Comparison of ENCODE assay signal across 15 cellular contexts in genomic region chr4:164847967-164848649, GRCh38. TPM values are rescaled to one million over a fixed set of nuclear protein-coding genes. Genes with fewer than 3 reads are reported as not detected.
A peak's percentile ranks its signal among the peaks of the same experiment; 100 is the strongest.
DNase-seq lines count a peak whose midpoint lies in the region; ATAC-seq and TF ChIP-seq lines count a peak whose summit lies in the region.
"Had no signal": no experiment of that assay in that cellular context is flagged by ENCODE, and none has a peak within 500 bp of the region (broad histone marks: within the 10 kb centered on the region; RNA-seq: fewer than 3 reads in every experiment).

No MANE protein-coding gene starts in this region.

- TF ChIP-seq POLR2A in breast epithelium (IDR thresholded peaks at IDR 0.05) = no peak

- TF ChIP-seq CTCF in breast epithelium (IDR thresholded peaks at IDR 0.05) (no peak), type B pancreatic cell (conservative IDR thresholded peaks at IDR 0.05) (no peak)

- ATAC-seq in GM19438 (IDR thresholded peaks at IDR 0.05; ENCODE audit: low read depth, unreplicated experiment) (peak; percentile 93), HG02943 (IDR thresholded peaks at IDR 0.05; ENCODE audit: low read depth, unreplicated experiment) (peak; percentile 81)
- ATAC-seq: activated T-helper 17 cell treated with anti-CD3 and anti-CD28 coated beads, Interleukin-2, amount 50 U/mL, for 72 hours; T-cell had no signal

- peaks cover 6% of the 10 kb centered on the region for H3K4me1 Mint-ChIP-seq in type B pancreatic cell (ENCODE audit: unreplicated experiment)
- H3K4me1 Mint-ChIP-seq: activated T-helper 17 cell treated with anti-CD3 and anti-CD28 coated beads, Interleukin-2, amount 50 U/mL, for 72 hours; T-cell had no signal

- no peak overlapping the region for H3K4me3 ChIP-seq in breast epithelium
- H3K4me3 ChIP-seq: upper lobe of left lung had no signal

- no peaks in the 10 kb centered on the region for H3K4me1 ChIP-seq in breast epithelium
- H3K4me1 ChIP-seq: upper lobe of left lung had no signal

- H3K27ac Mint-ChIP-seq in type B pancreatic cell = no peak overlapping the region
- H3K27ac Mint-ChIP-seq: activated T-helper 17 cell treated with anti-CD3 and anti-CD28 coated beads, Interleukin-2, amount 50 U/mL, for 72 hours; T-cell had no signal

- no peaks in the 10 kb centered on the region for H3K36me3 ChIP-seq in breast epithelium
- H3K36me3 ChIP-seq: upper lobe of left lung had no signal

- intact Hi-C loops in breast epithelium (cut with DNase I; ENCODE audit: low total_unique reads) = no loop called here

- no peaks in the 10 kb centered on the region for H3K27me3 Mint-ChIP-seq in type B pancreatic cell

- no peaks in the 10 kb centered on the region for H3K27me3 ChIP-seq in breast epithelium
- H3K27me3 ChIP-seq: upper lobe of left lung had no signal

- no peaks in the 10 kb centered on the region for H3K9me3 Mint-ChIP-seq in type B pancreatic cell
- H3K9me3 Mint-ChIP-seq: activated T-helper 17 cell treated with anti-CD3 and anti-CD28 coated beads, Interleukin-2, amount 50 U/mL, for 72 hours had no signal

- H3K36me3 Mint-ChIP-seq in type B pancreatic cell = no peaks in the 10 kb centered on the region
- H3K36me3 Mint-ChIP-seq: T-cell had no signal

- no peak overlapping the region for H3K27ac ChIP-seq in breast epithelium
- H3K27ac ChIP-seq: upper lobe of left lung had no signal

- in situ Hi-C loops in Caki2 (cut with HindIII; ENCODE audit: low pct_unique_long_range_greater_than_20kb, low sequenced_read_pairs) = no loop called here

- DNase-seq in Caki2 (ENCODE audit: low read depth) (peak; percentile 6), NCI-H1436 treated with DMSO at 0.1 percent for 48 hours (lab: John Stamatoyannopoulos, UW) (peak; percentile 49), EL (no peak), breast epithelium (ENCODE audit: low spot score in 2 of 2) (no peak), dedifferentiated amniotic fluid mesenchymal stem cell (ENCODE audit: extremely low spot score) (no peak), type B pancreatic cell (ENCODE audit: extremely low spot score, unreplicated experiment) (no peak)
- DNase-seq: ACHN; activated CD4-positive, alpha-beta T cell treated with anti-CD3 and anti-CD28 coated beads for 48 hours; KBM-7; T-cell; upper lobe of left lung had no signal

- H3K4me3 Mint-ChIP-seq in type B pancreatic cell = no peak overlapping the region
- H3K4me3 Mint-ChIP-seq: activated T-helper 17 cell treated with anti-CD3 and anti-CD28 coated beads, Interleukin-2, amount 50 U/mL, for 72 hours; T-cell had no signal

- H3K9me3 ChIP-seq in breast epithelium = no peaks in the 10 kb centered on the region
- H3K9me3 ChIP-seq: upper lobe of left lung had no signal

RNA-seq across cellular contexts. Expression of gene APELA, which starts 28.9 kb away (rescaled TPM):
- not detected in 2 replicates for total RNA-seq in Caki2 (2014; rRNA removed; shearing (Covaris generic); ENCODE audit: low replicate concordance)
- total RNA-seq in breast epithelium (1 to 10 TPM in 1 of 3 donors, under 1 TPM in 1, not detected in 1; 0.73 to 2.0 TPM), type B pancreatic cell (ENCODE audit: low replicate concordance) (0.26 and 0.68 TPM in 2 replicates)
- total RNA-seq: activated T-helper 17 cell treated with anti-CD3 and anti-CD28 coated beads, Interleukin-2, amount 50 U/mL, for 72 hours; osteoblast; T-cell had no signal

Comparison
In these comparisons a context has a peak if more than half of its experiments do, and no peak if none do; other contexts are left out.
1. DNase-seq: peak in Caki2 (single experiment) and NCI-H1436 treated with DMSO at 0.1 percent for 48 hours (single experiment); none in EL (single experiment), breast epithelium (0 of 2), dedifferentiated amniotic fluid mesenchymal stem cell (single experiment) and type B pancreatic cell (single experiment).